9 cellular contexts compared by ENCODE assay signal in the genomic region with DNA sequence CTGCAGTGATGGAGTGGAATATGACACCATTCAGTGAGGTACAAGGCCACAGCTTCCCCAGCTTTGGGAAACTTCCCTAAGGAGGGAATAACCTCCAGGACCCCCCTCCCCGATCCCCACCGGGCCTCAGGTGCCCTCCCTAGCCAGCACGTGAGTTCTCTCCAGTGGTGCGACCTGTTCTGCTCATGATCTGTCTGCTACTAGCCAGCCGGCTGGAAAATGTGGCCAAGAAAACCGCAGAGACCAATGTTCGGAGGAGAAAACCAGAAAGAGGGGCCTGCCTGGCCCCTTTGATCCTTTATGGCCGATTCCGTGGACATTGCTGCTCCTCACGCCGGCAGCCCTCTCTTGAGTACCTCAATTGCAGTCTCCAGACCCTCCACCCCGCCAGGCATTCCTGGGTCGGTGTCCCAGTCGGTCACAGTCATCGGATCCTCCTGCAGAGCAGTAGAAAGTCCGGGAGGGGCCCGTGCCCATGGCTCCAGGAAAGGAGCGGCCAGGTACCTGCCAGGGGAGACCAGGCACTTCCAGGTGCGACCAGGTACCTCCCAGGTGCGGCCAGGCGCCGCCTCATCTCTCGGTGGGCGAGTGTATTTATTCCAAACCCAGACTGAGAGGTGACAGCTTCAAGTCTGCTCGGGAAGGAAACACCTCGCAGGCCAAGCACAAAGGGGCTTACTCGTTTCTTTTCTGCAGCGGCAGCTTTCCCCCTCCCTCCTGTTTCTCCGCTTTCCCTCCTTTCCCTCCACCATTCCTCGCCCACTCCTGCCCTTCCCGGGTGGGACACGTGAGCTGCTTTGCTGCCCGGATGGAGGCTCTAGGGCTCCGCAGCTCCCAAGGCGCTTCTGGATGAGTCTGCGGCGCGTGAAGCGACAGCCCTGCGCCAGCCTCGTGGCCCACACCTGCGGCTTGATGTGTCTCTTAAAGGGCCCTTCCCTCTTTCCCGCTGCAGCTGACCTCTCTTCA. TPM values are rescaled to one million over a fixed set of nuclear protein-coding genes. Genes with fewer than 3 reads are reported as not detected.
DNase-seq lines count a peak whose midpoint lies in the region; ATAC-seq and TF ChIP-seq lines count a peak whose summit lies in the region.
"Had no signal": no experiment of that assay in that cellular context is flagged by ENCODE, and none has a peak within 500 bp of the region (broad histone marks: within the 10 kb centered on the region; RNA-seq: fewer than 3 reads in every experiment).

No MANE protein-coding gene starts in this region.

- intact Hi-C loops in heart right ventricle (cut with DNase I), result no loop called here

- H4K91ac ChIP-seq in trophoblast cell (ENCODE audit: low read depth, low read length), result no peak overlapping the region

- no peak overlapping the region for H3K23ac ChIP-seq in trophoblast cell (ENCODE audit: low read length)

- H3K9me3 ChIP-seq in T-helper 17 cell (ENCODE audit: control insufficient read depth, low read length, poor library complexity, severe bottlenecking) (peaks cover 8% of the 10 kb centered on the region), heart right ventricle (peaks cover 0 to 5% (median 0%) of the 10 kb centered on the region in 11 donors), trophoblast cell (ENCODE audit: insufficient read depth, low read depth, low read length) (no peaks in the 10 kb centered on the region)

- H3K79me1 ChIP-seq in trophoblast cell (ENCODE audit: low read length), result no peaks in the 10 kb centered on the region

- no peak overlapping the region for H4K12ac ChIP-seq in trophoblast cell (ENCODE audit: low read depth, low read length)

- H3K4me3 Mint-ChIP-seq in T-helper 17 cell, result peak overlapping the region; percentile 70

- H3K36me3 ChIP-seq in heart right ventricle (no peaks in the 10 kb centered on the region), trophoblast cell (ENCODE audit: control insufficient read depth in 1 of 2, insufficient read depth in 2 of 2, low read length in 2 of 2) (no peaks in the 10 kb centered on the region)

- peak overlapping the region; percentile 59 for H3K4me2 ChIP-seq in trophoblast cell (ENCODE audit: low read length)

- no peak overlapping the region for H3K14ac ChIP-seq in trophoblast cell (ENCODE audit: low read length)

- H2BK5ac ChIP-seq in trophoblast cell (ENCODE audit: low read depth, low read length, poor library complexity), result no peak overlapping the region

- H3K4me1 Mint-ChIP-seq in T-helper 17 cell, result peaks cover 13% of the 10 kb centered on the region

- H4K8ac ChIP-seq in trophoblast cell (ENCODE audit: low read depth, low read length), result no peak overlapping the region

- H3K27ac ChIP-seq in heart right ventricle, result no peak overlapping the region
- H3K27ac ChIP-seq in trophoblast cell (ENCODE audit: low read depth, low read length), result no peak overlapping the region
- H3K27ac ChIP-seq: epithelial cell of prostate had no signal

- no peaks in the 10 kb centered on the region for H3K79me2 ChIP-seq in trophoblast cell (ENCODE audit: control insufficient read depth, insufficient read depth, low read length, poor library complexity)

- ATAC-seq in T-helper 17 cell (no peak), heart right ventricle (peak in 7 of 8 donors; percentile 51 to 70 (median 64)), HG03342 (IDR thresholded peaks at IDR 0.05; ENCODE audit: unreplicated experiment) (no peak), GM21786 (IDR thresholded peaks at IDR 0.05; ENCODE audit: unreplicated experiment) (no peak)

- H3K27ac Mint-ChIP-seq in T-helper 17 cell, result no peak overlapping the region

- H3K27me3 Mint-ChIP-seq in T-helper 17 cell, result peaks cover 71% of the 10 kb centered on the region

- H2BK120ac ChIP-seq in trophoblast cell (ENCODE audit: insufficient read depth, low read length, poor library complexity), result no peak overlapping the region

- H3K27me3 ChIP-seq in heart right ventricle, result peaks cover 0 to 33% (median 19%) of the 10 kb centered on the region in 7 donors
- peaks cover 9% of the 10 kb centered on the region for H3K27me3 ChIP-seq in trophoblast cell (ENCODE audit: insufficient read depth, low read length)

- TF ChIP-seq CTCF in heart right ventricle (IDR thresholded peaks at IDR 0.05), result no peak

- H3K4me3 ChIP-seq in heart right ventricle, result peak overlapping the region in 8 of 10 donors; percentile 27 to 46 (median 40)
- no peak overlapping the region for H3K4me3 ChIP-seq in trophoblast cell (ENCODE audit: low read depth, low read length)

- H2AFZ ChIP-seq in trophoblast cell (ENCODE audit: insufficient read depth, low read length, poor library complexity), result peak overlapping the region; percentile 19

- 2 to 3% methylated on average over 43 of the region's 43 CpGs for WGBS in heart right ventricle, 2 donors
- no CpG with 5 or more reads among the region's 43 CpGs for WGBS in trophoblast cell (ENCODE audit: extremely low coverage, insufficient coverage, insufficient read length)

- H3K9ac ChIP-seq in trophoblast cell (ENCODE audit: low read length), result no peak overlapping the region

- no peak overlapping the region for H3K18ac ChIP-seq in trophoblast cell (ENCODE audit: low read length)

- H3K4me1 ChIP-seq in heart right ventricle (peaks cover 0 to 12% (median 10%) of the 10 kb centered on the region in 9 donors), trophoblast cell (ENCODE audit: control insufficient read depth in 1 of 2, insufficient read depth in 2 of 2, low read length in 2 of 2) (peaks cover 7 to 9% of the 10 kb centered on the region in 2 experiments)

- H2AK5ac ChIP-seq in trophoblast cell (ENCODE audit: low read length), result no peak overlapping the region

- peak; percentile 9 for DNase-seq in GM03348 (ENCODE audit: low spot score)
- no peak for DNase-seq in T-helper 17 cell
- DNase-seq in heart right ventricle, result peak in 1 of 2 donors; percentile 4
- no peak for DNase-seq in trophoblast cell
- no peak for DNase-seq in NCI-H1092 (lab: John Stamatoyannopoulos, UW)
- DNase-seq in NCI-H2196 (lab: John Stamatoyannopoulos, UW; ENCODE audit: unreplicated experiment), result no peak

- no peak overlapping the region for H3K4ac ChIP-seq in trophoblast cell (ENCODE audit: low read depth, low read length)

- H2BK12ac ChIP-seq in trophoblast cell (ENCODE audit: low read length), result no peak overlapping the region

- H3K36me3 Mint-ChIP-seq in T-helper 17 cell (ENCODE audit: low read depth), result peaks cover 5% of the 10 kb centered on the region

RNA-seq across cellular contexts. Expression of gene AGK, which starts 39.6 kb away (rescaled TPM):
- total RNA-seq in T-helper 17 cell (10 to 100 TPM; 25.9 to 27.4 TPM), heart right ventricle (10 to 100 TPM; 27.1 to 45.1 (median 39.7) TPM)
- 10 to 100 TPM; 17.7 to 22.0 TPM for polyA plus RNA-seq in heart right ventricle
- polyA plus RNA-seq in trophoblast cell (2013), result 20.9 and 21.1 TPM in 2 replicates

Comparison
In these comparisons a context has a peak if more than half of its experiments do, and no peak if none do; other contexts are left out.
1. ATAC-seq: peak in heart right ventricle (7 of 8); none in T-helper 17 cell (single experiment), HG03342 (single experiment) and GM21786 (single experiment).